Comparison of ENCODE assay signal across 3 cellular contexts in the genomic region with DNA sequence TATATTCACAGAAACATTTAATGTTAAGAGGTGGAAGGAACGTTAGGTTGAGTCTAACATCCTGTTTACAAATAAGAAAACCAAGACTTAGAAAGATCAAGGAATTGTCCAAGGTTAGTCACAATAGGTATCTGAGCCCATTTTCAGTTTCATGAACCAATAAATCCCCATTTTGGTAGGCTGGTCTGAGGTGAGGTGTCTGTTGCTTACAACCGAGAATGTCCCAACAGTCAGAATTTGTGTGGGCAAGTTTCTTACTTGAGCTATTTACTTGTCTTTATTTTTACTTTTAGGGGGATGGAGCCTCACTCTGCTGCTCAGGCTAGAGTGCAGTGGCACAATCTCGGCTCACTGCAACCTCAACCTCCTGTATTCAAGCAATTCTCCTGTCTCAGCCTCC.
"Had no signal": no experiment of that assay in that cellular context is flagged by ENCODE, and none has a peak within 500 bp of the region (broad histone marks: within the 10 kb centered on the region; RNA-seq: fewer than 3 reads in every experiment).

No MANE protein-coding gene starts in this region.

- ATAC-seq: GM12878 had no signal

- DNase-seq: GDM1, GF-D8 had no signal

- H3K4me3 ChIP-seq: GM12878 had no signal
